In the genomic region with DNA sequence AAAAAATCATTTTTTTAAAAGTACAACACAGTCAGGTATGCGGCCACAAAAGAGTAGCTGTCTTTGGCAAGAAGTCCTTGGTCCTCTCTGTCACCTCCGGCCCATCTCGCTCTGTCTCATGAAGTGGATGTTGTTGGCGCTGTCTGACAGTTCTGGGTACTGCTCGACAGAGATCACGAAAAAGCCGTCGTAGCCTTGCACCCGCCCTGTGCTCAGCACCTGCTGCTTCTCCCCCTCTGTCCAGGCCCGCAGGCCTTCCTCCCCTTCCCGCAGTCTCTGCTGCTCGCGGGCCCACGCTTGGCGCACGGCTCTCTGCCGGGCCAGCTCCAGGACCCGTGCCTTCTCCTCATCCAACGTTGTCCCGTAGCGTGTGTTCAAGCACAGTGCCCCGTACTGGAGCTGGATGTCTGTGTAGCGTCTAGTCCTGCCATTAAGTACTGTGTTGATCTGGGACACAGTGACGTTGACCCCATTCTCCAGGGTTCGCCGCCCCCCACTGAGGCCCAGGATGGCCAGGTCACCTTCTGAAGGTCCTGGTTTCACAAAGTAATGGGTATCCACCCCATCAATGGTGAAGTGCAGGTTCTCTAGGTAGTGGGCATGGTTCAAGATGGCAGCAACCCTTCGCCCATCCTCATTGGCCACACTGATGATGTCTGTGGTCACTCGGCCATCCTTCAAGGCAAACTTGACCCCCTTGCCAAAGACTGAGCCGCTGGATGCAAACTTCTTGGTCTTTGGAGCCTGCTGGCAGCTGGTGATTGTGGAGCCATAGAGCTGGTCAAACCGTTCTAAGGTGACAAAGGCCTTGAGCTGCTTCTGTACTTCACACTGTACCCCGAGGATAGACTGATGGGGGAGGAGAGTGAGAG, we compare ENCODE assay signal across 30 cellular contexts.
"Had no signal": no experiment of that assay in that cellular context is flagged by ENCODE, and none has a peak within 500 bp of the region (broad histone marks: within the 10 kb centered on the region; RNA-seq: fewer than 3 reads in every experiment).

No MANE protein-coding gene starts in this region.

- ATAC-seq: activated T-helper 17 cell treated with anti-CD3 and anti-CD28 coated beads, Interleukin-2, amount 50 U/mL, for 72 hours; Panc1 had no signal

- H3K27ac ChIP-seq: KMS-11, SJCRH30, VCaP had no signal

- H3K4me3 ChIP-seq: MG63, SJCRH30 had no signal

- H3K36me3 Mint-ChIP-seq: activated CD4-positive, alpha-beta memory T cell treated with anti-CD3 and anti-CD28 coated beads for 36 hours; activated naive CD8-positive, alpha-beta T cell had no signal

- DNase-seq: activated CD4-positive, alpha-beta memory T cell treated with anti-CD3 and anti-CD28 coated beads for 36 hours; activated CD4-positive, alpha-beta T cell treated with anti-CD3 and anti-CD28 coated beads, Interleukin-2, amount 10 ng/mL, durations not matched to agents 7 days and 5 days; activated CD4-positive, CD25-positive, alpha-beta regulatory T cell; activated gamma-delta T cell; activated naive CD4-positive, alpha-beta T cell treated with anti-CD3 and anti-CD28 coated beads for 36 hours; activated T-cell treated with anti-CD3 and anti-CD28 coated beads for 4 hours; activated T-cell treated with anti-CD3 and anti-CD28 coated beads, Interleukin-2, amount 50 U/mL, for 48 hours; amygdala; MG63; MV-4-11; NCI-H1092 treated with DMSO at 0.1 percent for 48 hours; NCI-H1417 treated with DMSO at 0.1 percent for 48 hours; NCI-H1694 treated with DMSO at 0.1 percent for 48 hours; NCI-H2081; NCI-H510A treated with DMSO at 0.1 percent for 48 hours; NCI-H69; NK-92 treated with Interleukin-12 subunit alpha and Interleukin-12 subunit beta, amount 100 ng/mL, for 24 hours; OCI-M1; Right ventricle myocardium superior; RPMI8226; SJCRH30; SK-N-SH; T-helper 1 cell had no signal

- H3K4me1 ChIP-seq: SJCRH30 had no signal

- H3K4me1 Mint-ChIP-seq: activated CD4-positive, alpha-beta T cell treated with anti-CD3 and anti-CD28 coated beads, Interleukin-2, amount 10 ng/mL, durations not matched to agents 7 days and 5 days; activated T-helper 17 cell treated with anti-CD3 and anti-CD28 coated beads, Interleukin-2, amount 50 U/mL, for 72 hours had no signal

- H3K9ac ChIP-seq: KMS-11, SK-N-SH had no signal

- H3K9me3 Mint-ChIP-seq: activated CD4-positive, alpha-beta memory T cell treated with anti-CD3 and anti-CD28 coated beads for 36 hours; activated CD4-positive, alpha-beta T cell treated with anti-CD3 and anti-CD28 coated beads, Interleukin-2, amount 10 ng/mL, durations not matched to agents 7 days and 5 days; activated naive CD4-positive, alpha-beta T cell treated with anti-CD3 and anti-CD28 coated beads for 36 hours; activated T-helper 17 cell treated with anti-CD3 and anti-CD28 coated beads, Interleukin-2, amount 50 U/mL, for 72 hours; brain had no signal

- H3K4me3 Mint-ChIP-seq: activated CD4-positive, alpha-beta memory T cell treated with anti-CD3 and anti-CD28 coated beads for 36 hours; activated CD4-positive, alpha-beta T cell treated with anti-CD3 and anti-CD28 coated beads, Interleukin-2, amount 10 ng/mL, durations not matched to agents 7 days and 5 days; activated naive CD4-positive, alpha-beta T cell treated with anti-CD3 and anti-CD28 coated beads for 36 hours; activated naive CD8-positive, alpha-beta T cell; activated T-helper 17 cell treated with anti-CD3 and anti-CD28 coated beads, Interleukin-2, amount 50 U/mL, for 72 hours; brain had no signal

- H3K9me3 ChIP-seq: MG63, SJCRH30, SK-N-SH had no signal

- H3K27ac Mint-ChIP-seq: activated CD4-positive, alpha-beta memory T cell treated with anti-CD3 and anti-CD28 coated beads for 36 hours; activated CD4-positive, alpha-beta T cell treated with anti-CD3 and anti-CD28 coated beads, Interleukin-2, amount 10 ng/mL, durations not matched to agents 7 days and 5 days; activated naive CD4-positive, alpha-beta T cell treated with anti-CD3 and anti-CD28 coated beads for 36 hours; activated naive CD8-positive, alpha-beta T cell; activated T-helper 17 cell treated with anti-CD3 and anti-CD28 coated beads, Interleukin-2, amount 50 U/mL, for 72 hours had no signal

- H3K27me3 ChIP-seq: MG63, SJCRH30 had no signal

- H3K27me3 Mint-ChIP-seq: activated naive CD8-positive, alpha-beta T cell; brain had no signal

- H3K36me3 ChIP-seq: MG63, SJCRH30 had no signal

- FAIRE-seq: astrocyte had no signal
